ENCODE assay signal across 1 cellular context in the genomic region with DNA sequence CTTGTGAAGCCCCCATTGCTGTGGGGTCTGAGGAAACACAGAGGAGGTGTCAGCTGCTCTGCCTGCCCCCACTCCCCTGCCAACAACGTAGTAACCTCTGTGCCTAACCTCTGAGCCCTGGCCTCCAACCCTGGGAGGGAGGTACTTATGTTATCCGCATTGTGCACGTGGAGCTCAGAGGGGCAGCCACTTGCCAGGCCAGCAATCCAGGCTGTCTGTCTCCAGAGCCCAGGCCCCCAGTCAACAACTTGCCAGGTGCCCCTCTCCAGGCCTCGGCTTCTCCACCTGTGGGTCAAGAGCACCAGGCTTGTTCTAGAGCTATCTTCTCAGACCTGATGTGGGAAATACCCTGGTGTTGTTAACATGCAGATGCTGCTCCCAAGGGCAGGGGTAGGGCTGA.
TF ChIP-seq lines count a peak whose summit lies in the region.

No MANE protein-coding gene starts in this region.

TF ChIP-seq in HepG2, 621 proteins besides CTCF, POLR2A, EP300 and RAD21:
- TF ChIP-seq, protein P1, sequence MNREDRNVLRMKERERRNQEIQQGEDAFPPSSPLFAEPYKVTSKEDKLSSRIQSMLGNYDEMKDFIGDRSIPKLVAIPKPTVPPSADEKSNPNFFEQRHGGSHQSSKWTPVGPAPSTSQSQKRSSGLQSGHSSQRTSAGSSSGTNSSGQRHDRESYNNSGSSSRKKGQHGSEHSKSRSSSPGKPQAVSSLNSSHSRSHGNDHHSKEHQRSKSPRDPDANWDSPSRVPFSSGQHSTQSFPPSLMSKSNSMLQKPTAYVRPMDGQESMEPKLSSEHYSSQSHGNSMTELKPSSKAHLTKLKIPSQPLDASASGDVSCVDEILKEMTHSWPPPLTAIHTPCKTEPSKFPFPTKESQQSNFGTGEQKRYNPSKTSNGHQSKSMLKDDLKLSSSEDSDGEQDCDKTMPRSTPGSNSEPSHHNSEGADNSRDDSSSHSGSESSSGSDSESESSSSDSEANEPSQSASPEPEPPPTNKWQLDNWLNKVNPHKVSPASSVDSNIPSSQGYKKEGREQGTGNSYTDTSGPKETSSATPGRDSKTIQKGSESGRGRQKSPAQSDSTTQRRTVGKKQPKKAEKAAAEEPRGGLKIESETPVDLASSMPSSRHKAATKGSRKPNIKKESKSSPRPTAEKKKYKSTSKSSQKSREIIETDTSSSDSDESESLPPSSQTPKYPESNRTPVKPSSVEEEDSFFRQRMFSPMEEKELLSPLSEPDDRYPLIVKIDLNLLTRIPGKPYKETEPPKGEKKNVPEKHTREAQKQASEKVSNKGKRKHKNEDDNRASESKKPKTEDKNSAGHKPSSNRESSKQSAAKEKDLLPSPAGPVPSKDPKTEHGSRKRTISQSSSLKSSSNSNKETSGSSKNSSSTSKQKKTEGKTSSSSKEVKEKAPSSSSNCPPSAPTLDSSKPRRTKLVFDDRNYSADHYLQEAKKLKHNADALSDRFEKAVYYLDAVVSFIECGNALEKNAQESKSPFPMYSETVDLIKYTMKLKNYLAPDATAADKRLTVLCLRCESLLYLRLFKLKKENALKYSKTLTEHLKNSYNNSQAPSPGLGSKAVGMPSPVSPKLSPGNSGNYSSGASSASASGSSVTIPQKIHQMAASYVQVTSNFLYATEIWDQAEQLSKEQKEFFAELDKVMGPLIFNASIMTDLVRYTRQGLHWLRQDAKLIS (CRISPR knock-in tag; IDR thresholded peaks at IDR 0.05): no peak
- TF ChIP-seq, protein P2, sequence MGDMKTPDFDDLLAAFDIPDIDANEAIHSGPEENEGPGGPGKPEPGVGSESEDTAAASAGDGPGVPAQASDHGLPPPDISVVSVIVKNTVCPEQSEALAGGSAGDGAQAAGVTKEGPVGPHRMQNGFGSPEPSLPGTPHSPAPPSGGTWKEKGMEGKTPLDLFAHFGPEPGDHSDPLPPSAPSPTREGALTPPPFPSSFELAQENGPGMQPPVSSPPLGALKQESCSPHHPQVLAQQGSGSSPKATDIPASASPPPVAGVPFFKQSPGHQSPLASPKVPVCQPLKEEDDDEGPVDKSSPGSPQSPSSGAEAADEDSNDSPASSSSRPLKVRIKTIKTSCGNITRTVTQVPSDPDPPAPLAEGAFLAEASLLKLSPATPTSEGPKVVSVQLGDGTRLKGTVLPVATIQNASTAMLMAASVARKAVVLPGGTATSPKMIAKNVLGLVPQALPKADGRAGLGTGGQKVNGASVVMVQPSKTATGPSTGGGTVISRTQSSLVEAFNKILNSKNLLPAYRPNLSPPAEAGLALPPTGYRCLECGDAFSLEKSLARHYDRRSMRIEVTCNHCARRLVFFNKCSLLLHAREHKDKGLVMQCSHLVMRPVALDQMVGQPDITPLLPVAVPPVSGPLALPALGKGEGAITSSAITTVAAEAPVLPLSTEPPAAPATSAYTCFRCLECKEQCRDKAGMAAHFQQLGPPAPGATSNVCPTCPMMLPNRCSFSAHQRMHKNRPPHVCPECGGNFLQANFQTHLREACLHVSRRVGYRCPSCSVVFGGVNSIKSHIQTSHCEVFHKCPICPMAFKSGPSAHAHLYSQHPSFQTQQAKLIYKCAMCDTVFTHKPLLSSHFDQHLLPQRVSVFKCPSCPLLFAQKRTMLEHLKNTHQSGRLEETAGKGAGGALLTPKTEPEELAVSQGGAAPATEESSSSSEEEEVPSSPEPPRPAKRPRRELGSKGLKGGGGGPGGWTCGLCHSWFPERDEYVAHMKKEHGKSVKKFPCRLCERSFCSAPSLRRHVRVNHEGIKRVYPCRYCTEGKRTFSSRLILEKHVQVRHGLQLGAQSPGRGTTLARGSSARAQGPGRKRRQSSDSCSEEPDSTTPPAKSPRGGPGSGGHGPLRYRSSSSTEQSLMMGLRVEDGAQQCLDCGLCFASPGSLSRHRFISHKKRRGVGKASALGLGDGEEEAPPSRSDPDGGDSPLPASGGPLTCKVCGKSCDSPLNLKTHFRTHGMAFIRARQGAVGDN (CRISPR knock-in tag; IDR thresholded peaks at IDR 0.05): peak; percentile 21; the same call in 1 of the 2 replicates
TF ChIP-seq in HepG2: peak in this region for 1.
